In the genomic region with DNA sequence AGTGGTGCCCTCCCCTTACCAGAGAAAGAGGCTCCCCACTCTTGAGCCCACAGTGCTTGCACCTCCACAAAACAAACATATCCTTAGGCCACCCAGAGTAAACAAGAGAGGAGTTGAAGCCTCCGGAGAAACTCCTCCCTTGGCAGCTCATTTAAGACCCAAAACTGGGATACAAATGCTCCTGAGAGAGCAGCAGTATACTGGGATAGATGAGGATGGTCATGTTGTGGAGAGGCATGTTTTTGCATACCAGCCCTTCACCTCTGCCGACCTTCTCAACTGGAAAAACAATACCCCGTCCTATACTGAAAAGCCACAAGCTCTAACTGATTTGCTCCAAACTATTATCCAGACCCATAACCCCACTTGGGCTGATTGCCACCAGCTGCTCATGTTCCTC, we compare ENCODE assay signal across 7 cellular contexts. TPM values are rescaled to one million over a fixed set of nuclear protein-coding genes. Genes with fewer than 3 reads are reported as not detected.
"Had no signal": no experiment of that assay in that cellular context is flagged by ENCODE, and none has a peak within 500 bp of the region (broad histone marks: within the 10 kb centered on the region; RNA-seq: fewer than 3 reads in every experiment).

No MANE protein-coding gene starts in this region.

RNA-seq across cellular contexts. Expression of a gene that starts 28.4 kb away (rescaled TPM):
- total RNA-seq: cerebellum, dermis blood vessel endothelial cell, endothelial cell of umbilical vein, fibroblast of lung, fibroblast of villous mesenchyme, glomerular endothelial cell, WTC11 had no signal
